Comparison of ENCODE assay signal across 28 cellular contexts in the genomic region with DNA sequence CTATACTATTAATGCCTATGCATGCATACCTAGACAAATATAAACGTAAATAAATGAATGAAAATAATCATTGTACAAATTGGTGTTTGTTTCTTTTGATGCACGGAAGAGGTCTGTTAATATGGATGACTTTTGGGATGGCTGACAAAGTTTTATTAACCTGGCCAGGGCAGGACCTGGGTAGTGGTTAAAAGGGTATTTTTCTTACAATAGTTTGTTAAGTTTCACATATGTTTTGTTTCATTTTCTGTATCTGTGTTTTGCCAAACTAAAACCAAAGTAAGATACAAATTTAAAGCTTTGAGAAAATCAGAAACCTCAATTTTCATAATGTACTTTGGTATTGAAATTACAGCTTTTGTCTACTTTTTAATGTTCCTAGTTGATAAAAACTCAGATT.
A peak's percentile ranks its signal among the peaks of the same experiment; 100 is the strongest.
DNase-seq lines count a peak whose midpoint lies in the region; ATAC-seq and TF ChIP-seq lines count a peak whose summit lies in the region.
"Had no signal": no experiment of that assay in that cellular context is flagged by ENCODE, and none has a peak within 500 bp of the region (broad histone marks: within the 10 kb centered on the region; RNA-seq: fewer than 3 reads in every experiment).

No MANE protein-coding gene starts in this region.

- H3K4me3 Mint-ChIP-seq in endodermal cell: no peak overlapping the region
- H3K4me3 Mint-ChIP-seq in mesothelial cell of epicardium: no peak overlapping the region
- H3K4me3 Mint-ChIP-seq: activated CD8-positive, alpha-beta T cell treated with anti-CD3 and anti-CD28 coated beads for 36 hours; activated T-helper 17 cell treated with anti-CD3 and anti-CD28 coated beads, Interleukin-2, amount 50 U/mL, for 72 hours; brain; dendritic cell treated with granulocyte-macrophage colony-stimulating factor and Interleukin-4, amounts not matched to agents 40 ng/mL and 50 ng/mL, for 4 days; stimulated activated effector memory CD8-positive, alpha-beta T cell treated with anti-CD3 and anti-CD28 coated beads, Interleukin-12 subunit alpha, Interleukin-12 subunit beta, amount 100 ng/mL, for 72 hours had no signal

- H3K27ac Mint-ChIP-seq in endodermal cell (no peak overlapping the region), mesothelial cell of epicardium (no peak overlapping the region)
- H3K27ac Mint-ChIP-seq: activated CD8-positive, alpha-beta T cell treated with anti-CD3 and anti-CD28 coated beads for 36 hours; activated T-helper 17 cell treated with anti-CD3 and anti-CD28 coated beads, Interleukin-2, amount 50 U/mL, for 72 hours; brain; dendritic cell treated with granulocyte-macrophage colony-stimulating factor and Interleukin-4, amounts not matched to agents 40 ng/mL and 50 ng/mL, for 4 days; stimulated activated effector memory CD8-positive, alpha-beta T cell treated with anti-CD3 and anti-CD28 coated beads, Interleukin-12 subunit alpha, Interleukin-12 subunit beta, amount 100 ng/mL, for 72 hours had no signal

- H3K9me3 ChIP-seq in endodermal cell (ENCODE audit: control insufficient read depth, low read length): peaks cover 6% of the 10 kb centered on the region
- H3K9me3 ChIP-seq: transverse colon had no signal

- H3K27me3 Mint-ChIP-seq in endodermal cell (ENCODE audit: insufficient read depth) (no peaks in the 10 kb centered on the region), mesothelial cell of epicardium (ENCODE audit: low read depth) (no peaks in the 10 kb centered on the region)
- H3K27me3 Mint-ChIP-seq: activated CD8-positive, alpha-beta T cell treated with anti-CD3 and anti-CD28 coated beads for 36 hours; activated T-helper 17 cell treated with anti-CD3 and anti-CD28 coated beads, Interleukin-2, amount 50 U/mL, for 72 hours; dendritic cell treated with granulocyte-macrophage colony-stimulating factor and Interleukin-4, amounts not matched to agents 40 ng/mL and 50 ng/mL, for 4 days had no signal

- no peaks in the 10 kb centered on the region for H3K27me3 ChIP-seq in endodermal cell (ENCODE audit: control insufficient read depth, insufficient read depth, low read length, poor library complexity, severe bottlenecking)
- H3K27me3 ChIP-seq: esophagus muscularis mucosa, transverse colon had no signal

- H3K9ac ChIP-seq in endodermal cell (ENCODE audit: extremely low read depth, low read length, poor library complexity, severe bottlenecking): no peak overlapping the region

- ATAC-seq in GM18861 (IDR thresholded peaks at IDR 0.05; ENCODE audit: unreplicated experiment): peak; percentile 69
- peak; percentile 67 for ATAC-seq in GM21423 (IDR thresholded peaks at IDR 0.05; ENCODE audit: unreplicated experiment)
- peak; percentile 63 for ATAC-seq in HG02943 (IDR thresholded peaks at IDR 0.05; ENCODE audit: low read depth, unreplicated experiment)
- peak; percentile 61 for ATAC-seq in HG03565 (IDR thresholded peaks at IDR 0.05; ENCODE audit: unreplicated experiment)
- ATAC-seq: activated CD4-positive, CD25-positive, alpha-beta regulatory T cell treated with anti-CD3 and anti-CD28 coated beads, Interleukin-2, amount 50 U/mL, for 24 hours; activated CD8-positive, alpha-beta T cell treated with anti-CD3 and anti-CD28 coated beads for 36 hours; activated T-helper 17 cell treated with anti-CD3 and anti-CD28 coated beads, Interleukin-2, amount 50 U/mL, for 72 hours; left lobe of liver; stimulated activated effector memory CD8-positive, alpha-beta T cell treated with anti-CD3 and anti-CD28 coated beads, Interleukin-12 subunit alpha, Interleukin-12 subunit beta, amount 100 ng/mL, for 72 hours had no signal

- H3K27ac ChIP-seq in endodermal cell (ENCODE audit: low read depth, low read length): no peak overlapping the region
- H3K27ac ChIP-seq: esophagus muscularis mucosa, transverse colon had no signal

- H3K9me3 Mint-ChIP-seq in endodermal cell (no peaks in the 10 kb centered on the region), mesothelial cell of epicardium (peaks cover 34% of the 10 kb centered on the region)

- no peaks in the 10 kb centered on the region for H3K36me3 ChIP-seq in endodermal cell (ENCODE audit: control insufficient read depth, insufficient read depth, low read length)
- H3K36me3 ChIP-seq: esophagus muscularis mucosa, transverse colon had no signal

- H3K4me1 ChIP-seq in endodermal cell (ENCODE audit: control insufficient read depth, insufficient read depth, low read length): no peaks in the 10 kb centered on the region
- H3K4me1 ChIP-seq: esophagus muscularis mucosa, transverse colon had no signal

- H3K4me3 ChIP-seq in endodermal cell (ENCODE audit: low read length): no peak overlapping the region
- H3K4me3 ChIP-seq: esophagus muscularis mucosa, transverse colon had no signal

- DNase-seq in NCI-H2107 (lab: John Stamatoyannopoulos, UW) (no peak), endodermal cell (no peak), GM10266 (ENCODE audit: extremely low spot score) (no peak), mesothelial cell of epicardium (ENCODE audit: low spot score in 2 of 2, unreplicated experiment in 2 of 2) (no peak)
- DNase-seq: ACHN; activated CD8-positive, alpha-beta T cell treated with anti-CD3 and anti-CD28 coated beads for 36 hours; activated naive CD4-positive, alpha-beta T cell treated with anti-CD3 and anti-CD28 coated beads, Interleukin-2, amount 50 U/mL, for 16 hours; amniotic stem cell; DMS 273 treated with DMSO at 0.1 percent for 48 hours; EL; foreskin fibroblast; H7; head of caudate nucleus; NCI-H446; NCI-H774; SHP77 treated with DMSO at 0.1 percent for 48 hours; transverse colon had no signal

- H3K4me1 Mint-ChIP-seq in endodermal cell (no peaks in the 10 kb centered on the region), mesothelial cell of epicardium (peaks cover 8% of the 10 kb centered on the region)
- H3K4me1 Mint-ChIP-seq: activated T-helper 17 cell treated with anti-CD3 and anti-CD28 coated beads, Interleukin-2, amount 50 U/mL, for 72 hours; brain; stimulated activated effector memory CD8-positive, alpha-beta T cell treated with anti-CD3 and anti-CD28 coated beads, Interleukin-12 subunit alpha, Interleukin-12 subunit beta, amount 100 ng/mL, for 72 hours had no signal

- H3K36me3 Mint-ChIP-seq in endodermal cell (ENCODE audit: low read depth): no peaks in the 10 kb centered on the region
- H3K36me3 Mint-ChIP-seq in mesothelial cell of epicardium: no peaks in the 10 kb centered on the region
- H3K36me3 Mint-ChIP-seq: brain; stimulated activated effector memory CD8-positive, alpha-beta T cell treated with anti-CD3 and anti-CD28 coated beads, Interleukin-12 subunit alpha, Interleukin-12 subunit beta, amount 100 ng/mL, for 72 hours had no signal

- TF ChIP-seq CTCF in endodermal cell (conservative IDR thresholded peaks at IDR 0.05) (no peak), GM10266 (IDR thresholded peaks at IDR 0.05; ENCODE audit: control insufficient read depth, insufficient read depth, low read depth, missing control alignments) (no peak), mesothelial cell of epicardium (IDR thresholded peaks at IDR 0.05; ENCODE audit: unreplicated experiment) (no peak)

- WGBS in endodermal cell (ENCODE audit: insufficient coverage in 1 of 2, insufficient read length in 1 of 2), 2 experiments: 77 to 100% methylated on average over 1 to 2 of the region's 2 CpGs
